22 cellular contexts compared by ENCODE assay signal in genomic region chr3:153055217-153055616, GRCh38.
DNase-seq lines count a peak whose midpoint lies in the region; ATAC-seq, FAIRE-seq and TF ChIP-seq lines count a peak whose summit lies in the region.
"Had no signal": no experiment of that assay in that cellular context is flagged by ENCODE, and none has a peak within 500 bp of the region (broad histone marks: within the 10 kb centered on the region; RNA-seq: fewer than 3 reads in every experiment).

No MANE protein-coding gene starts in this region.

- H3K9me3 ChIP-seq in IMR-90 (ENCODE audit: control insufficient read depth, insufficient read depth, low read length), result no peaks in the 10 kb centered on the region
- H3K9me3 ChIP-seq in MM.1S (replicated peaks; ENCODE audit: insufficient read depth, low read length), result no peaks in the 10 kb centered on the region
- H3K9me3 ChIP-seq in astrocyte (ENCODE audit: insufficient read depth, low read depth, low read length), result no peaks in the 10 kb centered on the region
- H3K9me3 ChIP-seq: BLaER1, HAP-1 had no signal

- H3K9ac ChIP-seq in IMR-90 (ENCODE audit: low read depth, low read length) (no peak overlapping the region), MM.1S (ENCODE audit: low read length) (no peak overlapping the region), astrocyte (ENCODE audit: low read length) (no peak overlapping the region)
- H3K9ac ChIP-seq: BLaER1 had no signal

- peaks cover 32% of the 10 kb centered on the region for H3K4me1 Mint-ChIP-seq in astrocyte (ENCODE audit: low read depth, unreplicated experiment)
- H3K4me1 Mint-ChIP-seq in glutamatergic neuron (ENCODE audit: low read depth, unreplicated experiment), result peaks cover 17% of the 10 kb centered on the region
- H3K4me1 Mint-ChIP-seq in CD14-positive monocyte, result peaks cover 32% of the 10 kb centered on the region
- no peaks in the 10 kb centered on the region for H3K4me1 Mint-ChIP-seq in activated CD4-positive, alpha-beta T cell treated with anti-CD3 and anti-CD28 coated beads for 36 hours
- H3K4me1 Mint-ChIP-seq: B cell; CD8-positive, alpha-beta memory T cell; GM23338 had no signal

- peak overlapping the region; percentile 26 for H3K27ac Mint-ChIP-seq in astrocyte (ENCODE audit: unreplicated experiment)
- H3K27ac Mint-ChIP-seq in glutamatergic neuron (ENCODE audit: unreplicated experiment), result peak overlapping the region; percentile 38
- H3K27ac Mint-ChIP-seq in CD14-positive monocyte, result peak overlapping the region in 1 of 7 donors; percentile 72
- no peak overlapping the region for H3K27ac Mint-ChIP-seq in activated CD4-positive, alpha-beta T cell treated with anti-CD3 and anti-CD28 coated beads for 36 hours
- H3K27ac Mint-ChIP-seq: B cell; CD4-positive, alpha-beta T cell; CD8-positive, alpha-beta memory T cell; GM23338; HFFc6 had no signal

- no peak overlapping the region for H2AK5ac ChIP-seq in IMR-90 (ENCODE audit: low read depth, low read length)

- no peaks in the 10 kb centered on the region for H3K36me3 Mint-ChIP-seq in astrocyte (ENCODE audit: low read depth, unreplicated experiment)
- no peaks in the 10 kb centered on the region for H3K36me3 Mint-ChIP-seq in glutamatergic neuron (ENCODE audit: unreplicated experiment)
- H3K36me3 Mint-ChIP-seq in CD14-positive monocyte, result no peaks in the 10 kb centered on the region
- no peaks in the 10 kb centered on the region for H3K36me3 Mint-ChIP-seq in activated CD4-positive, alpha-beta T cell treated with anti-CD3 and anti-CD28 coated beads for 36 hours (ENCODE audit: low read depth)
- H3K36me3 Mint-ChIP-seq: CD8-positive, alpha-beta memory T cell had no signal

- no peaks in the 10 kb centered on the region for H3K9me2 ChIP-seq in MM.1S (replicated peaks; ENCODE audit: insufficient read depth, low read length)

- TF ChIP-seq RAD21 in IMR-90 (IDR thresholded peaks at IDR 0.05; ENCODE audit: low read length), result no peak

- TF ChIP-seq CTCF in IMR-90 (conservative IDR thresholded peaks at IDR 0.05; ENCODE audit: low read depth, low read length), result no peak
- no peak for TF ChIP-seq CTCF in MM.1S (IDR thresholded peaks at IDR 0.05; ENCODE audit: low read length)
- TF ChIP-seq CTCF in astrocyte (IDR thresholded peaks at IDR 0.05; ENCODE audit: insufficient read depth, low read depth, low read length), result no peak
- no peak for TF ChIP-seq CTCF in glutamatergic neuron (IDR thresholded peaks at IDR 0.05; ENCODE audit: partially characterized antibody, unreplicated experiment)
- TF ChIP-seq CTCF in CD14-positive monocyte (IDR thresholded peaks at IDR 0.05), result no peak

- CTCF ChIA-PET in IMR-90 (lab: Yijun Ruan, JAX), result interaction anchor here (0.5 kb wide), 1 partner anchor 221 kb away, joined by 3 read pairs; no protein-coding TSS in a partner anchor
- CTCF ChIA-PET in activated CD4-positive, alpha-beta T cell treated with anti-CD3 and anti-CD28 coated beads for 36 hours (lab: Charles Lee), result interaction anchor here (1.6 kb wide), 1 partner anchor 12 kb away, joined by 7 read pairs; no protein-coding TSS in a partner anchor

- H2BK15ac ChIP-seq in IMR-90 (ENCODE audit: low read depth, low read length), result no peak overlapping the region

- H3K4me3 ChIP-seq in IMR-90 (ENCODE audit: insufficient read depth, low read depth, low read length), result no peak overlapping the region
- no peak overlapping the region for H3K4me3 ChIP-seq in MM.1S (ENCODE audit: low read length)
- no peak overlapping the region for H3K4me3 ChIP-seq in astrocyte (ENCODE audit: insufficient read depth, low read depth, low read length)
- H3K4me3 ChIP-seq: BLaER1, GM23338, HAP-1 had no signal

- H3K23ac ChIP-seq in IMR-90 (ENCODE audit: low read depth, low read length), result no peak overlapping the region

- no peak for TF ChIP-seq POLR2A in IMR-90 (IDR thresholded peaks at IDR 0.05; ENCODE audit: low read depth, low read length)

- no peak overlapping the region for H2BK120ac ChIP-seq in IMR-90 (ENCODE audit: low read depth, low read length)

- no peaks in the 10 kb centered on the region for H3K79me1 ChIP-seq in IMR-90 (ENCODE audit: low read depth in 1 of 2, low read length in 2 of 2)

- H3K9me3 Mint-ChIP-seq in astrocyte (ENCODE audit: unreplicated experiment), result no peaks in the 10 kb centered on the region
- H3K9me3 Mint-ChIP-seq in glutamatergic neuron (ENCODE audit: unreplicated experiment), result no peaks in the 10 kb centered on the region
- H3K9me3 Mint-ChIP-seq in CD14-positive monocyte, result peaks cover 0 to 8% (median 2%) of the 10 kb centered on the region in 7 donors
- no peaks in the 10 kb centered on the region for H3K9me3 Mint-ChIP-seq in activated CD4-positive, alpha-beta T cell treated with anti-CD3 and anti-CD28 coated beads for 36 hours (ENCODE audit: low read depth)
- H3K9me3 Mint-ChIP-seq: CD4-positive, alpha-beta T cell; CD8-positive, alpha-beta memory T cell; HFFc6 had no signal

- ATAC-seq in IMR-90 (ENCODE audit: low read depth), result no peak
- no peak for ATAC-seq in activated CD4-positive, alpha-beta T cell treated with anti-CD3 and anti-CD28 coated beads for 36 hours
- ATAC-seq: GM23338 had no signal

- no peak overlapping the region for H3K14ac ChIP-seq in IMR-90 (replicated peaks; ENCODE audit: low read depth, low read length)

- H3F3A ChIP-seq in MM.1S (ENCODE audit: insufficient read depth, low read length), result peaks cover 30% of the 10 kb centered on the region

- no peak overlapping the region for H2BK5ac ChIP-seq in IMR-90 (ENCODE audit: low read depth, low read length, poor library complexity, severe bottlenecking)

- H3K27ac ChIP-seq in IMR-90 (ENCODE audit: insufficient read depth, low read length) (no peak overlapping the region), MM.1S (ENCODE audit: low read length) (peak overlapping the region; percentile 71; the same call in 1 of the 2 replicates), astrocyte (ENCODE audit: low read depth, low read length) (no peak overlapping the region)
- H3K27ac ChIP-seq: BLaER1, C4-2B had no signal

- H2BK20ac ChIP-seq in IMR-90 (ENCODE audit: low read depth, low read length), result no peak overlapping the region

- no peaks in the 10 kb centered on the region for H3K27me3 Mint-ChIP-seq in astrocyte (ENCODE audit: low read depth, unreplicated experiment)
- no peaks in the 10 kb centered on the region for H3K27me3 Mint-ChIP-seq in glutamatergic neuron (ENCODE audit: unreplicated experiment)
- H3K27me3 Mint-ChIP-seq in CD14-positive monocyte (ENCODE audit: low read depth in 3 of 3), result peaks cover 0 to 2% (median 1%) of the 10 kb centered on the region in 3 donors
- no peaks in the 10 kb centered on the region for H3K27me3 Mint-ChIP-seq in activated CD4-positive, alpha-beta T cell treated with anti-CD3 and anti-CD28 coated beads for 36 hours
- H3K27me3 Mint-ChIP-seq: CD4-positive, alpha-beta T cell had no signal

- DNase-seq in IMR-90, result no peak
- peak; percentile 86 for DNase-seq in MM.1S
- DNase-seq in astrocyte (ENCODE audit: low read depth), result no peak
- DNase-seq in glutamatergic neuron, result no peak
- DNase-seq in activated CD8-positive, alpha-beta memory T cell treated with anti-CD3 and anti-CD28 coated beads for 24 hours, result no peak
- DNase-seq in CD14-positive monocyte (ENCODE audit: low spot score), result no peak
- DNase-seq in activated CD4-positive, alpha-beta T cell treated with anti-CD3 and anti-CD28 coated beads for 36 hours, result no peak
- DNase-seq: CD4-positive, alpha-beta T cell; CD8-positive, alpha-beta memory T cell; DMS 273 treated with DMSO at 0.1 percent for 48 hours; DMS79 treated with DMSO at 0.1 percent for 48 hours; GF-D8; HFFc6 had no signal

- no peak overlapping the region for H4K5ac ChIP-seq in IMR-90 (ENCODE audit: low read depth, low read length)

- intact Hi-C loops in IMR-90 (cut with micrococcal nuclease) (no loop called here), CD14-positive monocyte (cut with micrococcal nuclease) (loop anchor here in 1 of 2 donors (5.0 kb wide), 1 partner anchor 107 kb away; the partner anchor contains the start of gene RAP2B)
- intact Hi-C loops in activated CD4-positive, alpha-beta T cell treated with anti-CD3 and anti-CD28 coated beads for 36 hours (cut with DNase I, micrococcal nuclease), result no loop called here

- no peak for FAIRE-seq in astrocyte (lab: Jason Lieb, UNC)
- FAIRE-seq: D721Med, GM12891, GM18507, H54 had no signal

- in situ Hi-C loops in IMR-90 (cut with MboI; ENCODE audit: low sequenced_read_pairs), result no loop called here

- H3K9me1 ChIP-seq in IMR-90 (ENCODE audit: insufficient read depth, low read length), result peaks cover 3% of the 10 kb centered on the region; the same call in 1 of the 2 replicates

- H3K27me3 ChIP-seq in IMR-90 (ENCODE audit: control insufficient read depth, insufficient read depth, low read length) (no peaks in the 10 kb centered on the region), MM.1S (replicated peaks; ENCODE audit: insufficient read depth, low read length) (no peaks in the 10 kb centered on the region), astrocyte (ENCODE audit: insufficient read depth, low read length) (no peaks in the 10 kb centered on the region)
- H3K27me3 ChIP-seq: BLaER1 had no signal

- no peak overlapping the region for H3K18ac ChIP-seq in IMR-90 (ENCODE audit: low read depth, low read length)

- H3K4me2 ChIP-seq in IMR-90 (ENCODE audit: low read depth, low read length) (no peak overlapping the region), MM.1S (ENCODE audit: low read depth, low read length) (peak overlapping the region; percentile 52; the same call in 1 of the 2 replicates), astrocyte (ENCODE audit: low read length) (no peak overlapping the region)
- H3K4me2 ChIP-seq: BLaER1, GM23338 had no signal

- no CpG with 5 or more reads among the region's 5 CpGs for WGBS in IMR-90 (ENCODE audit: extremely low coverage in 2 of 2, insufficient read length in 1 of 2), 2 experiments

- no TSS peak for BruUV-seq in IMR-90 (replicated peaks; lab: Mats Ljungman, UMichigan)

- H2AFZ ChIP-seq in IMR-90 (replicated peaks; ENCODE audit: low read length, poor library complexity) (no peak overlapping the region), MM.1S (ENCODE audit: low read length) (0 out of 2 replicates have a peak overlapping the region, but pooled peaks have one; percentile 9), astrocyte (ENCODE audit: low read depth, low read length) (no peak overlapping the region)
- H2AFZ ChIP-seq: GM23338 had no signal

- peaks cover 7% of the 10 kb centered on the region for H3K4me1 ChIP-seq in IMR-90 (ENCODE audit: control insufficient read depth, insufficient read depth, low read length)
- H3K4me1 ChIP-seq in MM.1S (ENCODE audit: low read length), result peaks cover 41% of the 10 kb centered on the region
- peaks cover 20% of the 10 kb centered on the region for H3K4me1 ChIP-seq in astrocyte (ENCODE audit: insufficient read depth, low read length)
- H3K4me1 ChIP-seq: BLaER1, HAP-1 had no signal

- no peaks in the 10 kb centered on the region for H3K79me2 ChIP-seq in MM.1S (ENCODE audit: low read length)
- H3K79me2 ChIP-seq in astrocyte (ENCODE audit: insufficient read depth, low read length), result no peaks in the 10 kb centered on the region

- H3K4ac ChIP-seq in IMR-90 (ENCODE audit: low read depth, low read length), result no peak overlapping the region

- H2AK9ac ChIP-seq in IMR-90 (replicated peaks; ENCODE audit: low read depth, low read length, poor library complexity), result no peak overlapping the region

- dilution Hi-C loops in IMR-90 (cut with HindIII; ENCODE audit: low sequenced_read_pairs, unreplicated experiment), result no loop called here

- H3K4me3 Mint-ChIP-seq in astrocyte (ENCODE audit: unreplicated experiment) (no peak overlapping the region), glutamatergic neuron (ENCODE audit: unreplicated experiment) (no peak overlapping the region), CD14-positive monocyte (no peak overlapping the region)
- H3K4me3 Mint-ChIP-seq in activated CD4-positive, alpha-beta T cell treated with anti-CD3 and anti-CD28 coated beads for 36 hours, result no peak overlapping the region
- H3K4me3 Mint-ChIP-seq: B cell; CD4-positive, alpha-beta T cell; CD8-positive, alpha-beta memory T cell; GM23338; HFFc6 had no signal

- H4K8ac ChIP-seq in IMR-90 (ENCODE audit: low read depth in 2 of 2, low read length in 2 of 2), result no peak overlapping the region

- no peaks in the 10 kb centered on the region for H3K36me3 ChIP-seq in IMR-90 (ENCODE audit: control insufficient read depth, insufficient read depth, low read length)
- H3K36me3 ChIP-seq in MM.1S (replicated peaks; ENCODE audit: insufficient read depth, low read length), result no peaks in the 10 kb centered on the region
- no peaks in the 10 kb centered on the region for H3K36me3 ChIP-seq in astrocyte (ENCODE audit: insufficient read depth, low read length)
- H3K36me3 ChIP-seq: BLaER1, HAP-1 had no signal

- H3K56ac ChIP-seq in IMR-90 (ENCODE audit: extremely low read depth, insufficient read depth, low read length), result no peak overlapping the region

- POLR2A ChIA-PET in IMR-90 (lab: Charles Lee; ENCODE audit: unreplicated experiment), result no interaction called here
- POLR2A ChIA-PET in activated CD4-positive, alpha-beta T cell treated with anti-CD3 and anti-CD28 coated beads for 36 hours (lab: Charles Lee), result no interaction called here

- no peak overlapping the region for H4K91ac ChIP-seq in IMR-90 (ENCODE audit: insufficient read depth, low read depth, low read length)

- H4K20me1 ChIP-seq in IMR-90 (ENCODE audit: insufficient read depth, low read length) (peaks cover 3% of the 10 kb centered on the region; the same call in 1 of the 2 replicates), MM.1S (ENCODE audit: insufficient read depth, low read length) (no peaks in the 10 kb centered on the region), astrocyte (ENCODE audit: insufficient read depth, low read length) (no peaks in the 10 kb centered on the region)
- H4K20me1 ChIP-seq: BLaER1 had no signal
